ENCODE assay signal across 8 cellular contexts in the genomic region with DNA sequence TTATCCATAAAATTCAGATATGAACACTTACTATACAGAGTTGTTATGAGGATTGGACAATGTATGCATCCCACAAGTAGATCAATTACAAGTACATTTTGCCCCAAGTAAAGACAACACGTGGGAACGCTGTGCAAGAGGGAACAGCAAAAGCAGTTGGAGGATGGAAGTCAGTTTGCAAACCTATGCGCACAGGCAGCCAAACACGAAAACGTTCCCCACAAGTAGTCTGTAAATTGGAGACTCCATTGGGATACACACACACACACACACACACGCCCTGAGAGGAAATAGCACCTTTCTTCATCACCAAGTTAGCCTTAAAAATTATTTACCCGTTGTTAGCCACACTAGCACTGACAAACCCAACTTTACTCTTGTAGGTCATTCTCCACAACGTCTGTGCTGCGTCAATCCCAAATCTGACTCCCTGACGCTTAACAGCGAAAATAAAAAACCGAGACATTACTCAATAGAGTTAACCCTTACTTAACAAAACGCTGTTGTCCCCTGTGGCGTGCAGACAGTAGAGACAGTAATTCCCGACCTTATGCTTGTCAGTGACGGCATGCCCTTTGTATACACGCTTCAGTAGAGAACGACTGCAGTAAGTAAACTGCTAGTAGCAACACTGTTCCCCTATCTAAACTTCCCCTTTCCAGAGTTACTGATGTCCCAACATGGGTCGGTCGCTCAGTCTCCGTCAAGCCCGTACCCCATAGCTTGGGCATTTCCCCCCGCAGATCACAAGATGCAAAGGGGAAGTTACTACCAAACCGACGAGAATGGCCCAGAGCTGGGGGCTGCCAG. TPM values are rescaled to one million over a fixed set of nuclear protein-coding genes. Genes with fewer than 3 reads are reported as not detected.
DNase-seq lines count a peak whose midpoint lies in the region; ATAC-seq lines count a peak whose summit lies in the region.

No MANE protein-coding gene starts in this region.

- H3K9me3 Mint-ChIP-seq in effector memory CD8-positive, alpha-beta T cell = no peaks in the 10 kb centered on the region

- H3K4me1 ChIP-seq in thymus (ENCODE audit: control insufficient read depth, insufficient read depth, low read length) = peaks cover 4% of the 10 kb centered on the region

- H3K4me3 ChIP-seq in thymus (ENCODE audit: low read length) = peak overlapping the region; percentile 49

- H3K27ac Mint-ChIP-seq in T-helper 17 cell = peak overlapping the region; percentile 93
- H3K27ac Mint-ChIP-seq in effector memory CD8-positive, alpha-beta T cell = peak overlapping the region; percentile 90 to 91

- peak; percentile 16 for DNase-seq in NCI-H345 (lab: John Stamatoyannopoulos, UW)
- no peak for DNase-seq in NCI-H345 treated with DMSO at 0.1 percent for 48 hours (lab: John Stamatoyannopoulos, UW; ENCODE audit: unreplicated experiment)
- DNase-seq in HT1080 (ENCODE audit: low read depth) = peak; percentile 48
- no peak for DNase-seq in T-helper 17 cell
- peak; percentile 18 to 42 (median 41) for DNase-seq in effector memory CD8-positive, alpha-beta T cell
- DNase-seq in medulla oblongata (ENCODE audit: extremely low spot score) = peak; percentile 89

- peak; percentile 50 for ATAC-seq in GM21576 (IDR thresholded peaks at IDR 0.05; ENCODE audit: unreplicated experiment)
- ATAC-seq in T-helper 17 cell = peak; percentile 67
- peak; percentile 59 for ATAC-seq in effector memory CD8-positive, alpha-beta T cell (replicated peaks)

- no peaks in the 10 kb centered on the region for H3K36me3 ChIP-seq in thymus (ENCODE audit: control insufficient read depth, insufficient read depth)

- H3K4me1 Mint-ChIP-seq in T-helper 17 cell = peaks cover 34% of the 10 kb centered on the region
- H3K4me1 Mint-ChIP-seq in effector memory CD8-positive, alpha-beta T cell (ENCODE audit: low read depth in 2 of 2) = peaks cover 34% of the 10 kb centered on the region in 2 donors

- peaks cover 8% of the 10 kb centered on the region for H3K27me3 Mint-ChIP-seq in T-helper 17 cell
- H3K27me3 Mint-ChIP-seq in effector memory CD8-positive, alpha-beta T cell = peaks cover 0 to 7% of the 10 kb centered on the region in 2 donors

- H3K27me3 ChIP-seq in thymus (ENCODE audit: control insufficient read depth, insufficient read depth) = no peaks in the 10 kb centered on the region

- H3K9me3 ChIP-seq in T-helper 17 cell (ENCODE audit: control insufficient read depth, low read length, poor library complexity, severe bottlenecking) (no peaks in the 10 kb centered on the region), thymus (ENCODE audit: control insufficient read depth) (no peaks in the 10 kb centered on the region)

- H3K27ac ChIP-seq in thymus (ENCODE audit: low read depth) = peak overlapping the region; percentile 52

- WGBS in thymus = 2% methylated on average over 25 of the region's 25 CpGs

- H3K36me3 Mint-ChIP-seq in T-helper 17 cell (ENCODE audit: low read depth) = peaks cover 2% of the 10 kb centered on the region
- H3K36me3 Mint-ChIP-seq in effector memory CD8-positive, alpha-beta T cell (ENCODE audit: insufficient read depth) = peaks cover 7% of the 10 kb centered on the region

- peak overlapping the region; percentile 95 for H3K4me3 Mint-ChIP-seq in T-helper 17 cell
- peak overlapping the region; percentile 86 to 90 for H3K4me3 Mint-ChIP-seq in effector memory CD8-positive, alpha-beta T cell

RNA-seq across cellular contexts. Expression of gene MANBA, which starts 0.7 kb away (rescaled TPM):
- total RNA-seq in HT1080 (2014; rRNA removed; shearing (Covaris generic)) = 18.4 and 21.7 TPM in 2 replicates
- polyA plus RNA-seq in HT1080 (2015; cell fraction: cytosol; rRNA removed) = 12.2 and 15.5 TPM in 2 replicates
- polyA plus RNA-seq in HT1080 (2015; cell fraction: nucleus; rRNA removed) = 49.9 and 52.3 TPM in 2 replicates
- total RNA-seq in T-helper 17 cell = 10 to 100 TPM; 20.0 to 27.0 TPM
- polyA plus RNA-seq in thymus = 19.0 TPM

Comparison
In these comparisons a context has a peak if more than half of its experiments do, and no peak if none do; other contexts are left out.
1. DNase-seq: peak in NCI-H345 (single experiment), HT1080 (single experiment), effector memory CD8-positive, alpha-beta T cell (3 of 3) and medulla oblongata (single experiment); none in NCI-H345 treated with DMSO at 0.1 percent for 48 hours (single experiment) and T-helper 17 cell (0 of 3).
2. Peak in every context shown above with its lines, with median percentiles within 50 percentile points of each other: ATAC-seq.